ENCODE assay signal across 2 cellular contexts in genomic region chr15:90840954-90841353, GRCh38.
TF ChIP-seq lines count a peak whose summit lies in the region.

No MANE protein-coding gene starts in this region.

TF ChIP-seq in SK-N-SH treated with all-trans-retinoic acid at 6 μM for 48 hours, 23 proteins besides CTCF, POLR2A, EP300 and RAD21 (continued from another document):
- TF ChIP-seq CREB5 (CRISPR knock-in tag; IDR thresholded peaks at IDR 0.05; ENCODE audit: low read depth), result no peak

TF ChIP-seq in GM23338, 12 proteins besides CTCF, POLR2A, EP300 and RAD21 (continued from another document):
- TF ChIP-seq ZNF331 (CRISPR knock-in tag; IDR thresholded peaks at IDR 0.05; ENCODE audit: low read depth), result no peak
- TF ChIP-seq CREB1 (CRISPR knock-in tag; IDR thresholded peaks at IDR 0.05; ENCODE audit: low read depth), result no peak
- TF ChIP-seq POLR2AphosphoS5 (IDR thresholded peaks at IDR 0.05; ENCODE audit: low read depth), result no peak
- TF ChIP-seq ZNF114 (CRISPR knock-in tag; IDR thresholded peaks at IDR 0.05), result no peak
- no peak for TF ChIP-seq STAT1 (IDR thresholded peaks at IDR 0.05; ENCODE audit: unreplicated experiment)
- no peak for TF ChIP-seq EZH2 (IDR thresholded peaks at IDR 0.05; ENCODE audit: low read depth, unreplicated experiment)
